20 cellular contexts compared by ENCODE assay signal in the genomic region with DNA sequence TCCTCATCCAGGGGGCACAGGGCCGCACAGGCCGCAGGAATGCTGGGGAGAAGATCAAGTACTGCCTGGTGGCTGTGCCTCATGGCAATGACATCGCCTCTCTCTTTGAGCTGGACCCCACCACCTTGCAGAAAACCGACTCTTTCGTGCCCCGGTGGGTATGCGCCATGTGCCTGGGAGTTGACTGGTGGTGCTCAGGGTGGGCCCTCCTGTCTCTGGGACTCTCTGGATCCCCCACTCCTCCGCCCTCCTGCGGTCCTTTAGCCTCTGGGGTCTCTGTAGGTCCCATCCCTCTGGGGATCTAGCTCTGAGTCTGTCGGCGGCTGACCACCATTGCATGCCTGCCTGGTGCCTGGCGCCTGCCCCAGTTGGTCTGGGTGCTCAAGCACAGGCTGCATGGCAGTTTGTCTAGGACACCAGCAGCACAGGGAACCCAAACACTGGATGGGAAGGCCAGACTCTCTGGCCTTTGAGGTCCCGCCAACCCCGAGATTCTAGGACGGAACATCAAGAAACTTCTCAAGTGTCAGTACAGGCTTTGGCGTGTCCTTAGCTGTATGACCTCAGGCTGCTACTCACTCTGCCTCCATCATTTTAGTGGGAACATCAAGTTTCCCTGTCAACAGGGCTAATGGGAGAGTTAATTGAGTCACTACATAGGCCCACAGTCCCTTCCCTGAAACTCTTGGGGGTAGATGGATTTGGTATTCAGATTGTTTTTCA.
"Had no signal": no experiment of that assay in that cellular context is flagged by ENCODE, and none has a peak within 500 bp of the region (broad histone marks: within the 10 kb centered on the region; RNA-seq: fewer than 3 reads in every experiment).

No MANE protein-coding gene starts in this region.

- H3K4me1 ChIP-seq: foreskin keratinocyte, heart left ventricle, right atrium auricular region, sigmoid colon had no signal

- H3K27ac Mint-ChIP-seq: dendritic cell treated with granulocyte-macrophage colony-stimulating factor and Interleukin-4, amounts not matched to agents 40 ng/mL and 50 ng/mL, for 4 days had no signal

- H3K4me3 Mint-ChIP-seq: dendritic cell treated with granulocyte-macrophage colony-stimulating factor and Interleukin-4, amounts not matched to agents 40 ng/mL and 50 ng/mL, for 4 days; effector memory CD8-positive, alpha-beta T cell; natural killer cell; neural crest cell had no signal

- H3K27me3 ChIP-seq: foreskin keratinocyte, heart left ventricle, ovary, right atrium auricular region, sigmoid colon had no signal

- H3K9me3 ChIP-seq: heart left ventricle, ovary, right atrium auricular region, sigmoid colon had no signal

- ATAC-seq: effector memory CD8-positive, alpha-beta T cell; foreskin keratinocyte; heart left ventricle; left colon; left ventricle myocardium superior; natural killer cell had no signal

- H3K36me3 Mint-ChIP-seq: natural killer cell had no signal

- H3K27ac ChIP-seq: foreskin keratinocyte, heart left ventricle, ovary, right atrium auricular region, sigmoid colon, skin epidermis had no signal

- H3K36me3 ChIP-seq: ovary had no signal

- H3K4me3 ChIP-seq: heart left ventricle, ovary, right atrium auricular region, sigmoid colon, skin epidermis had no signal

- DNase-seq: effector memory CD8-positive, alpha-beta T cell; erythroblast; foreskin keratinocyte; hippocampal formation; left colon; left ventricle myocardium superior; natural killer cell; nucleus accumbens; ovary; sigmoid colon; stimulated activated CD4-positive, alpha-beta T cell treated with anti-CD3 and anti-CD28 coated beads, Interleukin-2, amount 100 ng/mL, for 24 hours; stimulated activated CD4-positive, alpha-beta T cell treated with anti-CD3 and anti-CD28 coated beads, Interleukin-4, amount 100 ng/mL, for 4 hours; stimulated activated naive CD4-positive, alpha-beta T cell treated with Interleukin-2 at 50 U/mL for 16 hours; trophoblast cell had no signal

- FAIRE-seq: colon had no signal

- H3K9me3 Mint-ChIP-seq: dendritic cell treated with granulocyte-macrophage colony-stimulating factor and Interleukin-4, amounts not matched to agents 40 ng/mL and 50 ng/mL, for 4 days; effector memory CD8-positive, alpha-beta T cell; natural killer cell; neural crest cell had no signal

- H3K27me3 Mint-ChIP-seq: dendritic cell treated with granulocyte-macrophage colony-stimulating factor and Interleukin-4, amounts not matched to agents 40 ng/mL and 50 ng/mL, for 4 days; effector memory CD8-positive, alpha-beta T cell had no signal
